Comparison of ENCODE assay signal across 22 cellular contexts in genomic region chr6:68233623-68234022, GRCh38.
DNase-seq lines count a peak whose midpoint lies in the region; ATAC-seq, FAIRE-seq and TF ChIP-seq lines count a peak whose summit lies in the region.
"Had no signal": no experiment of that assay in that cellular context is flagged by ENCODE, and none has a peak within 500 bp of the region (broad histone marks: within the 10 kb centered on the region; RNA-seq: fewer than 3 reads in every experiment).

No MANE protein-coding gene starts in this region.

- H3K4me1 Mint-ChIP-seq in WTC11 = peaks cover 21% of the 10 kb centered on the region
- H3K4me1 Mint-ChIP-seq: activated B cell treated with CpG ODN at 0.5 μM for 24 hours; CD8-positive, alpha-beta memory T cell; stimulated activated naive CD8-positive, alpha-beta T cell treated with anti-CD3 and anti-CD28 coated beads, Interleukin-15, amount 100 ng/mL, for 72 hours had no signal

- no peaks in the 10 kb centered on the region for H3K79me2 ChIP-seq in H1 (ENCODE audit: control insufficient read depth in 1 of 2, insufficient read depth in 2 of 2, low read length in 2 of 2)

- H2BK5ac ChIP-seq in H1 (ENCODE audit: low read depth, low read length) = no peak overlapping the region

- no peak overlapping the region for H3K14ac ChIP-seq in H1 (ENCODE audit: insufficient read length)

- H3K36me3 ChIP-seq in H1 (ENCODE audit: control insufficient read depth in 2 of 4, insufficient read depth in 4 of 4, low read length in 3 of 4) (no peaks in the 10 kb centered on the region), esophagus muscularis mucosa (no peaks in the 10 kb centered on the region)
- H3K36me3 ChIP-seq: ascending aorta had no signal

- TF ChIP-seq RAD21 in H1 (IDR thresholded peaks at IDR 0.05 in 1 of 2, conservative IDR thresholded peaks at IDR 0.05 in 1 of 2; ENCODE audit: low read depth in 2 of 2, low read length in 2 of 2) = no peak

- H3K56ac ChIP-seq in H1 (replicated peaks; ENCODE audit: insufficient read length, low read depth, low read length) = no peak overlapping the region

- intact Hi-C loops in esophagus muscularis mucosa (cut with DNase I) = no loop called here

- H2AFZ ChIP-seq in H1 (ENCODE audit: low read length) = peak overlapping the region; percentile 4; the same call in 1 of the 2 replicates
- H2AFZ ChIP-seq: PC-9 had no signal

- peaks cover 4% of the 10 kb centered on the region; the same call in 1 of the 2 replicates for H3K36me3 Mint-ChIP-seq in WTC11
- H3K36me3 Mint-ChIP-seq: CD8-positive, alpha-beta memory T cell had no signal

- no peaks in the 10 kb centered on the region for H3K27me3 Mint-ChIP-seq in WTC11 (ENCODE audit: low read depth)
- H3K27me3 Mint-ChIP-seq: activated B cell treated with CpG ODN at 0.5 μM for 24 hours; activated T-cell treated with anti-CD3 and anti-CD28 coated beads, Interleukin-2, amount 50 U/mL, for 24 hours; CD8-positive, alpha-beta memory T cell; stimulated activated naive CD8-positive, alpha-beta T cell treated with anti-CD3 and anti-CD28 coated beads, Interleukin-15, amount 100 ng/mL, for 72 hours had no signal

- H2BK15ac ChIP-seq in H1 (ENCODE audit: low read length) = no peak overlapping the region

- H3K9me3 Mint-ChIP-seq in WTC11 = peaks cover 6% of the 10 kb centered on the region
- H3K9me3 Mint-ChIP-seq: activated B cell treated with CpG ODN at 0.5 μM for 24 hours; T-helper 2 cell treated with Interferon-gamma antibody and Interleukin-4, amounts not matched to agents 5 μg/mL and 100 μg/mL, for 36 hours had no signal

- no peak overlapping the region for H4K8ac ChIP-seq in H1 (ENCODE audit: extremely low read depth, insufficient read depth, low read length)

- H2BK120ac ChIP-seq in H1 (replicated peaks; ENCODE audit: low read depth, low read length) = no peak overlapping the region

- no peak overlapping the region for H2BK12ac ChIP-seq in H1 (ENCODE audit: low read depth, low read length)

- no peak overlapping the region for H2AK5ac ChIP-seq in H1 (ENCODE audit: low read depth, low read length)

- DNase-seq in HCEC 1CT (peak; percentile 47), RWPE1 (ENCODE audit: low spot score) (peak; percentile 45), H1 (ENCODE audit: low read depth in 1 of 2, low spot score in 2 of 2) (no peak), omental fat pad (ENCODE audit: low spot score) (no peak), esophagus muscularis mucosa (ENCODE audit: extremely low spot score) (no peak), WTC11 (ENCODE audit: low spot score) (no peak), H4 (ENCODE audit: low spot score) (no peak)
- no peak for DNase-seq in stimulated activated CD4-positive, alpha-beta T cell treated with anti-CD3 and anti-CD28 coated beads, Interleukin-1b, Interleukin-23, amount 100 ng/mL, for 48 hours
- DNase-seq: activated B cell treated with CpG ODN at 0.5 μM for 24 hours; activated CD8-positive, alpha-beta T cell treated with anti-CD3 and anti-CD28 coated beads, Interleukin-2, amount 10 ng/mL, durations not matched to agents 7 days and 5 days; activated naive CD4-positive, alpha-beta T cell treated with anti-CD3 and anti-CD28 coated beads for 36 hours; activated T-cell treated with anti-CD3 and anti-CD28 coated beads, Interleukin-2, amount 50 U/mL, for 24 hours; CD8-positive, alpha-beta memory T cell; NCI-H1092; NCI-H2029; PC-9; stimulated activated CD4-positive, alpha-beta T cell treated with anti-CD3 and anti-CD28 coated beads, Interleukin-4, amount 100 ng/mL, for 24 hours; stimulated activated naive CD8-positive, alpha-beta T cell treated with anti-CD3 and anti-CD28 coated beads, Interleukin-15, amount 100 ng/mL, for 72 hours; trophoblast cell had no signal

- TF ChIP-seq POLR2A in H1 (IDR thresholded peaks at IDR 0.05; ENCODE audit: control extremely low read depth in 1 of 2, low read depth in 2 of 2, low read length in 2 of 2) (no peak), esophagus muscularis mucosa (IDR thresholded peaks at IDR 0.05; ENCODE audit: low read depth) (no peak)

- H3K27ac Mint-ChIP-seq in WTC11 = no peak overlapping the region
- H3K27ac Mint-ChIP-seq: activated B cell treated with CpG ODN at 0.5 μM for 24 hours; activated CD8-positive, alpha-beta T cell treated with anti-CD3 and anti-CD28 coated beads, Interleukin-2, amount 10 ng/mL, durations not matched to agents 7 days and 5 days; activated naive CD4-positive, alpha-beta T cell treated with anti-CD3 and anti-CD28 coated beads for 36 hours; activated T-cell treated with anti-CD3 and anti-CD28 coated beads, Interleukin-2, amount 50 U/mL, for 24 hours; CD8-positive, alpha-beta memory T cell; stimulated activated naive CD8-positive, alpha-beta T cell treated with anti-CD3 and anti-CD28 coated beads, Interleukin-15, amount 100 ng/mL, for 72 hours; T-helper 2 cell treated with Interferon-gamma antibody and Interleukin-4, amounts not matched to agents 5 μg/mL and 100 μg/mL, for 36 hours had no signal

- POLR2A ChIA-PET in RWPE1 (lab: Yijun Ruan, JAX; ENCODE audit: low non-redundant PET) (no interaction called here), H1 (lab: Charles Lee; ENCODE audit: partially characterized antibody) (no interaction called here), WTC11 (lab: Charles Lee) (no interaction called here)

- CTCF ChIA-PET in RWPE1 (lab: Yijun Ruan, JAX) (no interaction called here), H1 (lab: Charles Lee; ENCODE audit: partially characterized antibody) (interaction anchor here (0.6 kb wide), 1 partner anchor 161 kb away, joined by 3 read pairs; no protein-coding TSS in a partner anchor), WTC11 (lab: Charles Lee) (no interaction called here)

- no peak overlapping the region for H3K9ac ChIP-seq in H1 (replicated peaks in 1 of 4; ENCODE audit: extremely low read depth in 1 of 4, low read depth in 3 of 4, low read length in 3 of 4)

- H4K5ac ChIP-seq in H1 (ENCODE audit: insufficient read length, low read depth, low read length) = no peak overlapping the region

- H3K18ac ChIP-seq in H1 (ENCODE audit: extremely low read depth, low read length) = no peak overlapping the region

- H3K23me2 ChIP-seq in H1 (ENCODE audit: low read depth, low read length) = no peaks in the 10 kb centered on the region

- H3K27ac ChIP-seq in RWPE1 (no peak overlapping the region), H1 (ENCODE audit: low read depth, low read length) (no peak overlapping the region), esophagus muscularis mucosa (replicated peaks in 1 of 4) (no peak overlapping the region)
- H3K27ac ChIP-seq: ascending aorta, PC-9 had no signal

- H2BK20ac ChIP-seq in H1 (ENCODE audit: low read length) = no peak overlapping the region

- TF ChIP-seq EP300 in H1 (IDR thresholded peaks at IDR 0.05; ENCODE audit: borderline replicate concordance in 1 of 2, low read depth in 2 of 2, low read length in 2 of 2) (no peak), esophagus muscularis mucosa (IDR thresholded peaks at IDR 0.05) (no peak)

- no peak overlapping the region for H3K4ac ChIP-seq in H1 (replicated peaks; ENCODE audit: insufficient read length, low read depth, low read length)

- TF ChIP-seq CTCF in RWPE1 (conservative IDR thresholded peaks at IDR 0.05; ENCODE audit: low read depth) (no peak), H1 (IDR thresholded peaks at IDR 0.05; ENCODE audit: control extremely low read depth in 1 of 3, insufficient read depth in 1 of 3, low read depth in 1 of 3, low read length in 3 of 3) (no peak), omental fat pad (IDR thresholded peaks at IDR 0.05) (no peak), esophagus muscularis mucosa (IDR thresholded peaks at IDR 0.05) (no peak), WTC11 (IDR thresholded peaks at IDR 0.05) (no peak)

- no peak overlapping the region for H3K4me3 Mint-ChIP-seq in WTC11
- H3K4me3 Mint-ChIP-seq: activated B cell treated with CpG ODN at 0.5 μM for 24 hours; activated CD8-positive, alpha-beta T cell treated with anti-CD3 and anti-CD28 coated beads, Interleukin-2, amount 10 ng/mL, durations not matched to agents 7 days and 5 days; activated naive CD4-positive, alpha-beta T cell treated with anti-CD3 and anti-CD28 coated beads for 36 hours; activated T-cell treated with anti-CD3 and anti-CD28 coated beads, Interleukin-2, amount 50 U/mL, for 24 hours; CD8-positive, alpha-beta memory T cell; neural crest cell; stimulated activated naive CD8-positive, alpha-beta T cell treated with anti-CD3 and anti-CD28 coated beads, Interleukin-15, amount 100 ng/mL, for 72 hours; T-helper 2 cell treated with Interferon-gamma antibody and Interleukin-4, amounts not matched to agents 5 μg/mL and 100 μg/mL, for 36 hours had no signal

- H3K27me3 ChIP-seq in H1 (replicated peaks in 1 of 4; ENCODE audit: control insufficient read depth in 3 of 4, extremely low read depth in 1 of 4, insufficient read depth in 3 of 4, low read length in 3 of 4) (no peaks in the 10 kb centered on the region), esophagus muscularis mucosa (no peaks in the 10 kb centered on the region)
- H3K27me3 ChIP-seq: ascending aorta had no signal

- peak; percentile 66 for ATAC-seq in omental fat pad (ENCODE audit: low FRiP score)
- ATAC-seq in WTC11 = no peak
- ATAC-seq: activated CD8-positive, alpha-beta T cell treated with anti-CD3 and anti-CD28 coated beads, Interleukin-2, amount 10 ng/mL, durations not matched to agents 7 days and 5 days; stimulated activated naive CD8-positive, alpha-beta T cell treated with anti-CD3 and anti-CD28 coated beads, Interleukin-15, amount 100 ng/mL, for 72 hours had no signal

- no peaks in the 10 kb centered on the region for H3K9me3 ChIP-seq in H1 (ENCODE audit: insufficient read depth in 2 of 2, low read depth in 1 of 2, low read length in 1 of 2)
- no peaks in the 10 kb centered on the region for H3K9me3 ChIP-seq in esophagus muscularis mucosa
- H3K9me3 ChIP-seq: ascending aorta had no signal

- H3K23ac ChIP-seq in H1 (ENCODE audit: insufficient read length) = no peak overlapping the region

- H3K4me2 ChIP-seq in H1 (ENCODE audit: insufficient read depth in 1 of 2, low read depth in 2 of 2, low read length in 2 of 2) = no peak overlapping the region
- H3K4me2 ChIP-seq: PC-9 had no signal

- H3K4me1 ChIP-seq in H1 (replicated peaks in 1 of 4; ENCODE audit: control insufficient read depth in 3 of 4, insufficient read depth in 4 of 4, low read length in 3 of 4) (no peaks in the 10 kb centered on the region), esophagus muscularis mucosa (no peaks in the 10 kb centered on the region)
- H3K4me1 ChIP-seq: ascending aorta had no signal

- no peak for FAIRE-seq in H1 (lab: Jason Lieb, UNC)

- H3K79me1 ChIP-seq in H1 (ENCODE audit: low read depth, low read length) = no peaks in the 10 kb centered on the region

- no peak overlapping the region for H4K91ac ChIP-seq in H1 (replicated peaks; ENCODE audit: insufficient read length, low read length)

- no peaks in the 10 kb centered on the region for H4K20me1 ChIP-seq in H1 (replicated peaks in 1 of 2; ENCODE audit: control insufficient read depth in 1 of 2, insufficient read depth in 2 of 2, low read length in 2 of 2)

- WGBS in H1 (ENCODE audit: extremely low coverage in 1 of 2, insufficient coverage in 1 of 2, insufficient read length in 1 of 2, insufficient replicate concordance in 2 of 2, low coverage in 1 of 2, low lambda C conversion rate in 2 of 2, missing lambda C conversion rate in 1 of 2), 2 experiments = 94% methylated on average over 2 of the region's 2 CpGs; no CpG with 5 or more reads in 1 of the 2 experiments
- 74% methylated on average over 2 of the region's 2 CpGs for WGBS in esophagus muscularis mucosa

- H3K4me3 ChIP-seq in H1 (ENCODE audit: extremely low read depth in 1 of 4, insufficient read depth in 2 of 4, low read depth in 3 of 4, low read length in 4 of 4) (no peak overlapping the region), esophagus muscularis mucosa (no peak overlapping the region)
- H3K4me3 ChIP-seq: ascending aorta, PC-9 had no signal

Comparison
In these comparisons a context has a peak if more than half of its experiments do, and no peak if none do; other contexts are left out.
1. DNase-seq: peak in HCEC 1CT (single experiment) and RWPE1 (single experiment); none in H1 (0 of 2), omental fat pad (single experiment), esophagus muscularis mucosa (single experiment), stimulated activated CD4-positive, alpha-beta T cell treated with anti-CD3 and anti-CD28 coated beads, Interleukin-1b, Interleukin-23, amount 100 ng/mL, for 48 hours (single experiment), WTC11 (single experiment) and H4 (single experiment).